In the genomic region with DNA sequence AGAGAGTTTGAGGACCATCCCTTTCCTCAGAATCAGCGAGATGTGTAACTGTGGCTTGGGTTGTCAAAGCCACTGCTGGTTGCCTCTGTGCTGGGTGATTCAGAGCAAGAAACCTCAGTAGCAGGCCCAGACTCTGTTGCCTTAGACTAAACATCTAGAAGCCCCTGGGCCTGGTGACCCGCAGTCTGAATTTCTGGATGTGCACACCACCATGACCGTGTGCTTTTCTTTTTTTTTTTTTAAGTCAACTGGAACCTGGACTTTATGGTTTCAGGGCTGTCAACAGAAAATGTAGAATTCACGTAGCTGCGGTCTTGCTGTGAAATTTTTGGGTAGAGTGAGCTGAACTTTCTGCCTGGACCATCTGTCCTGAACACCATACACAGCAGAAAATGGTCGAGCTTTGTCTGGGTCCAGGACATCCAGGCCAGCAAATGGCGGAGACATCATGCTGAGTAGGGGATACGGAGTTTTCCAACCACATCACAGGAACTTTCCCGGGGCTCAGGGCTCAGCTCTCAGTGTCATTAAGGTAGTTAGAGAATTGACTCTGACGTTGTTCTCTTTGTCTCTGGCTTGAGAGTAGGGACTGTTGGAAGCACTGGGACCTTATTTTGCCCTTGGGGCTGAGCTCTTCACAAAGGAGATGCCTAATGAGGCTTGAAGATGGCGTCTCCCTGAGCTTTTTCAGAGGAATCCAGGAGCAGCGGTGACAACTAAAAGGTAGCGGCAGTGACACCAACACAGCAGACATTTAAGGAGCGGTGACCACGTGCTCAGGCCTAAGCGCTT, we compare ENCODE assay signal across 1 cellular context.
TF ChIP-seq lines count a peak whose summit lies in the region.

No MANE protein-coding gene starts in this region.

TF ChIP-seq in GM12878, 131 proteins besides CTCF, POLR2A, EP300 and RAD21 (continued from another document and continues in another):
- TF ChIP-seq, protein P1, sequence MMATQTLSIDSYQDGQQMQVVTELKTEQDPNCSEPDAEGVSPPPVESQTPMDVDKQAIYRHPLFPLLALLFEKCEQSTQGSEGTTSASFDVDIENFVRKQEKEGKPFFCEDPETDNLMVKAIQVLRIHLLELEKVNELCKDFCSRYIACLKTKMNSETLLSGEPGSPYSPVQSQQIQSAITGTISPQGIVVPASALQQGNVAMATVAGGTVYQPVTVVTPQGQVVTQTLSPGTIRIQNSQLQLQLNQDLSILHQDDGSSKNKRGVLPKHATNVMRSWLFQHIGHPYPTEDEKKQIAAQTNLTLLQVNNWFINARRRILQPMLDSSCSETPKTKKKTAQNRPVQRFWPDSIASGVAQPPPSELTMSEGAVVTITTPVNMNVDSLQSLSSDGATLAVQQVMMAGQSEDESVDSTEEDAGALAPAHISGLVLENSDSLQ (IDR thresholded peaks at IDR 0.05): peak; percentile 23; the same call in 1 of the 2 replicates
- TF ChIP-seq CEBPB (IDR thresholded peaks at IDR 0.05; ENCODE audit: borderline replicate concordance in 1 of 2, low read depth in 2 of 2, low read length in 2 of 2) (no peak), RAD51 (IDR thresholded peaks at IDR 0.05) (no peak), RELA (IDR thresholded peaks at IDR 0.05; ENCODE audit: borderline replicate concordance, partially characterized antibody) (no peak), CHD4 (IDR thresholded peaks at IDR 0.05) (no peak), ZNF217 (IDR thresholded peaks at IDR 0.05) (peak; percentile 59; the same call in 1 of the 2 replicates), JUNB (IDR thresholded peaks at IDR 0.05) (peak; percentile 76), STAT3 (IDR thresholded peaks at IDR 0.05; ENCODE audit: low read depth, low read length) (0 out of 2 replicates have a peak, but pooled peaks have one; percentile 52), ESRRA (IDR thresholded peaks at IDR 0.05; ENCODE audit: low read length) (no peak), TCF12 (IDR thresholded peaks at IDR 0.05; ENCODE audit: low read depth, low read length) (0 out of 2 replicates have a peak, but pooled peaks have one; percentile 38), BACH1 (IDR thresholded peaks at IDR 0.05; ENCODE audit: borderline replicate concordance) (no peak), SPI1 (IDR thresholded peaks at IDR 0.05; ENCODE audit: borderline replicate concordance, insufficient read depth, low read depth, low read length) (no peak), KAT2A (conservative IDR thresholded peaks at IDR 0.05; ENCODE audit: control insufficient read depth, low read depth, low read length) (no peak), POLR2AphosphoS5 (IDR thresholded peaks at IDR 0.05; ENCODE audit: low read length) (no peak), ZNF24 (IDR thresholded peaks at IDR 0.05) (no peak), RFX5 (IDR thresholded peaks at IDR 0.05; ENCODE audit: low read depth, low read length) (no peak), JUND (IDR thresholded peaks at IDR 0.05; ENCODE audit: low read depth, low read length) (no peak), ZNF622 (IDR thresholded peaks at IDR 0.05) (no peak), BCL11A (IDR thresholded peaks at IDR 0.05; ENCODE audit: low read depth, low read length) (no peak; the same call in 1 of the 2 replicates), MYC (IDR thresholded peaks at IDR 0.05; ENCODE audit: insufficient read depth, insufficient read length, insufficient replicate concordance, low read length, severe bottlenecking) (no peak), MTA3 (IDR thresholded peaks at IDR 0.05; ENCODE audit: borderline replicate concordance, low read length) (peak; percentile 81; the same call in 1 of the 2 replicates), TAF1 (IDR thresholded peaks at IDR 0.05; ENCODE audit: borderline replicate concordance, low read depth, low read length) (no peak), ZSCAN29 (IDR thresholded peaks at IDR 0.05) (no peak), SREBF1 (IDR thresholded peaks at IDR 0.05; ENCODE audit: low read length) (no peak), BRCA1 (IDR thresholded peaks at IDR 0.05; ENCODE audit: low read depth, low read length) (no peak), EGR1 (IDR thresholded peaks at IDR 0.05; ENCODE audit: borderline replicate concordance in 1 of 2, low read depth in 2 of 2, low read length in 2 of 2) (0 out of 3 replicates have a peak, but pooled peaks of 1 of the 2 experiments have one; percentile 12), STAT1 (conservative IDR thresholded peaks at IDR 0.05) (no peak), RUNX3 (IDR thresholded peaks at IDR 0.05; ENCODE audit: low read length) (peak; percentile 87), NFXL1 (IDR thresholded peaks at IDR 0.05; ENCODE audit: borderline replicate concordance) (no peak), ASH2L (IDR thresholded peaks at IDR 0.05; ENCODE audit: borderline replicate concordance, low read depth) (no peak), HDAC2 (IDR thresholded peaks at IDR 0.05) (no peak), HDGF (IDR thresholded peaks at IDR 0.05) (no peak), KDM1A (IDR thresholded peaks at IDR 0.05; ENCODE audit: borderline replicate concordance) (no peak), EED (IDR thresholded peaks at IDR 0.05; ENCODE audit: low read depth) (peak; percentile 85), SUZ12 (IDR thresholded peaks at IDR 0.05; ENCODE audit: unreplicated experiment) (no peak), DPF2 (IDR thresholded peaks at IDR 0.05) (peak; percentile 57; the same call in 1 of the 2 replicates), NR2F1 (conservative IDR thresholded peaks at IDR 0.05) (peak; percentile 54)
- TF ChIP-seq, protein P2, sequence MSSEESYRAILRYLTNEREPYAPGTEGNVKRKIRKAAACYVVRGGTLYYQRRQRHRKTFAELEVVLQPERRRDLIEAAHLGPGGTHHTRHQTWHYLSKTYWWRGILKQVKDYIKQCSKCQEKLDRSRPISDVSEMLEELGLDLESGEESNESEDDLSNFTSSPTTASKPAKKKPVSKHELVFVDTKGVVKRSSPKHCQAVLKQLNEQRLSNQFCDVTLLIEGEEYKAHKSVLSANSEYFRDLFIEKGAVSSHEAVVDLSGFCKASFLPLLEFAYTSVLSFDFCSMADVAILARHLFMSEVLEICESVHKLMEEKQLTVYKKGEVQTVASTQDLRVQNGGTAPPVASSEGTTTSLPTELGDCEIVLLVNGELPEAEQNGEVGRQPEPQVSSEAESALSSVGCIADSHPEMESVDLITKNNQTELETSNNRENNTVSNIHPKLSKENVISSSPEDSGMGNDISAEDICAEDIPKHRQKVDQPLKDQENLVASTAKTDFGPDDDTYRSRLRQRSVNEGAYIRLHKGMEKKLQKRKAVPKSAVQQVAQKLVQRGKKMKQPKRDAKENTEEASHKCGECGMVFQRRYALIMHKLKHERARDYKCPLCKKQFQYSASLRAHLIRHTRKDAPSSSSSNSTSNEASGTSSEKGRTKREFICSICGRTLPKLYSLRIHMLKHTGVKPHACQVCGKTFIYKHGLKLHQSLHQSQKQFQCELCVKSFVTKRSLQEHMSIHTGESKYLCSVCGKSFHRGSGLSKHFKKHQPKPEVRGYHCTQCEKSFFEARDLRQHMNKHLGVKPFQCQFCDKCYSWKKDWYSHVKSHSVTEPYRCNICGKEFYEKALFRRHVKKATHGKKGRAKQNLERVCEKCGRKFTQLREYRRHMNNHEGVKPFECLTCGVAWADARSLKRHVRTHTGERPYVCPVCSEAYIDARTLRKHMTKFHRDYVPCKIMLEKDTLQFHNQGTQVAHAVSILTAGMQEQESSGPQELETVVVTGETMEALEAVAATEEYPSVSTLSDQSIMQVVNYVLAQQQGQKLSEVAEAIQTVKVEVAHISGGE (CRISPR knock-in tag; IDR thresholded peaks at IDR 0.05): no peak
- TF ChIP-seq, protein P3, sequence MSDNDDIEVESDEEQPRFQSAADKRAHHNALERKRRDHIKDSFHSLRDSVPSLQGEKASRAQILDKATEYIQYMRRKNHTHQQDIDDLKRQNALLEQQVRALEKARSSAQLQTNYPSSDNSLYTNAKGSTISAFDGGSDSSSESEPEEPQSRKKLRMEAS (IDR thresholded peaks at IDR 0.05; ENCODE audit: low read depth, low read length): no peak; the same call in 1 of the 2 replicates
- TF ChIP-seq, protein P4, sequence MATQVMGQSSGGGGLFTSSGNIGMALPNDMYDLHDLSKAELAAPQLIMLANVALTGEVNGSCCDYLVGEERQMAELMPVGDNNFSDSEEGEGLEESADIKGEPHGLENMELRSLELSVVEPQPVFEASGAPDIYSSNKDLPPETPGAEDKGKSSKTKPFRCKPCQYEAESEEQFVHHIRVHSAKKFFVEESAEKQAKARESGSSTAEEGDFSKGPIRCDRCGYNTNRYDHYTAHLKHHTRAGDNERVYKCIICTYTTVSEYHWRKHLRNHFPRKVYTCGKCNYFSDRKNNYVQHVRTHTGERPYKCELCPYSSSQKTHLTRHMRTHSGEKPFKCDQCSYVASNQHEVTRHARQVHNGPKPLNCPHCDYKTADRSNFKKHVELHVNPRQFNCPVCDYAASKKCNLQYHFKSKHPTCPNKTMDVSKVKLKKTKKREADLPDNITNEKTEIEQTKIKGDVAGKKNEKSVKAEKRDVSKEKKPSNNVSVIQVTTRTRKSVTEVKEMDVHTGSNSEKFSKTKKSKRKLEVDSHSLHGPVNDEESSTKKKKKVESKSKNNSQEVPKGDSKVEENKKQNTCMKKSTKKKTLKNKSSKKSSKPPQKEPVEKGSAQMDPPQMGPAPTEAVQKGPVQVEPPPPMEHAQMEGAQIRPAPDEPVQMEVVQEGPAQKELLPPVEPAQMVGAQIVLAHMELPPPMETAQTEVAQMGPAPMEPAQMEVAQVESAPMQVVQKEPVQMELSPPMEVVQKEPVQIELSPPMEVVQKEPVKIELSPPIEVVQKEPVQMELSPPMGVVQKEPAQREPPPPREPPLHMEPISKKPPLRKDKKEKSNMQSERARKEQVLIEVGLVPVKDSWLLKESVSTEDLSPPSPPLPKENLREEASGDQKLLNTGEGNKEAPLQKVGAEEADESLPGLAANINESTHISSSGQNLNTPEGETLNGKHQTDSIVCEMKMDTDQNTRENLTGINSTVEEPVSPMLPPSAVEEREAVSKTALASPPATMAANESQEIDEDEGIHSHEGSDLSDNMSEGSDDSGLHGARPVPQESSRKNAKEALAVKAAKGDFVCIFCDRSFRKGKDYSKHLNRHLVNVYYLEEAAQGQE (IDR thresholded peaks at IDR 0.05; ENCODE audit: low read depth, low read length): no peak
- TF ChIP-seq, protein P5, sequence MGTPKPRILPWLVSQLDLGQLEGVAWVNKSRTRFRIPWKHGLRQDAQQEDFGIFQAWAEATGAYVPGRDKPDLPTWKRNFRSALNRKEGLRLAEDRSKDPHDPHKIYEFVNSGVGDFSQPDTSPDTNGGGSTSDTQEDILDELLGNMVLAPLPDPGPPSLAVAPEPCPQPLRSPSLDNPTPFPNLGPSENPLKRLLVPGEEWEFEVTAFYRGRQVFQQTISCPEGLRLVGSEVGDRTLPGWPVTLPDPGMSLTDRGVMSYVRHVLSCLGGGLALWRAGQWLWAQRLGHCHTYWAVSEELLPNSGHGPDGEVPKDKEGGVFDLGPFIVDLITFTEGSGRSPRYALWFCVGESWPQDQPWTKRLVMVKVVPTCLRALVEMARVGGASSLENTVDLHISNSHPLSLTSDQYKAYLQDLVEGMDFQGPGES (IDR thresholded peaks at IDR 0.05): no peak
- TF ChIP-seq, protein P6, sequence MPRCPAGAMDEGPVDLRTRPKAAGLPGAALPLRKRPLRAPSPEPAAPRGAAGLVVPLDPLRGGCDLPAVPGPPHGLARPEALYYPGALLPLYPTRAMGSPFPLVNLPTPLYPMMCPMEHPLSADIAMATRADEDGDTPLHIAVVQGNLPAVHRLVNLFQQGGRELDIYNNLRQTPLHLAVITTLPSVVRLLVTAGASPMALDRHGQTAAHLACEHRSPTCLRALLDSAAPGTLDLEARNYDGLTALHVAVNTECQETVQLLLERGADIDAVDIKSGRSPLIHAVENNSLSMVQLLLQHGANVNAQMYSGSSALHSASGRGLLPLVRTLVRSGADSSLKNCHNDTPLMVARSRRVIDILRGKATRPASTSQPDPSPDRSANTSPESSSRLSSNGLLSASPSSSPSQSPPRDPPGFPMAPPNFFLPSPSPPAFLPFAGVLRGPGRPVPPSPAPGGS (IDR thresholded peaks at IDR 0.05; ENCODE audit: borderline replicate concordance, insufficient read depth, low read depth, low read length, poor library complexity, severe bottlenecking): no peak
- TF ChIP-seq, protein P7, sequence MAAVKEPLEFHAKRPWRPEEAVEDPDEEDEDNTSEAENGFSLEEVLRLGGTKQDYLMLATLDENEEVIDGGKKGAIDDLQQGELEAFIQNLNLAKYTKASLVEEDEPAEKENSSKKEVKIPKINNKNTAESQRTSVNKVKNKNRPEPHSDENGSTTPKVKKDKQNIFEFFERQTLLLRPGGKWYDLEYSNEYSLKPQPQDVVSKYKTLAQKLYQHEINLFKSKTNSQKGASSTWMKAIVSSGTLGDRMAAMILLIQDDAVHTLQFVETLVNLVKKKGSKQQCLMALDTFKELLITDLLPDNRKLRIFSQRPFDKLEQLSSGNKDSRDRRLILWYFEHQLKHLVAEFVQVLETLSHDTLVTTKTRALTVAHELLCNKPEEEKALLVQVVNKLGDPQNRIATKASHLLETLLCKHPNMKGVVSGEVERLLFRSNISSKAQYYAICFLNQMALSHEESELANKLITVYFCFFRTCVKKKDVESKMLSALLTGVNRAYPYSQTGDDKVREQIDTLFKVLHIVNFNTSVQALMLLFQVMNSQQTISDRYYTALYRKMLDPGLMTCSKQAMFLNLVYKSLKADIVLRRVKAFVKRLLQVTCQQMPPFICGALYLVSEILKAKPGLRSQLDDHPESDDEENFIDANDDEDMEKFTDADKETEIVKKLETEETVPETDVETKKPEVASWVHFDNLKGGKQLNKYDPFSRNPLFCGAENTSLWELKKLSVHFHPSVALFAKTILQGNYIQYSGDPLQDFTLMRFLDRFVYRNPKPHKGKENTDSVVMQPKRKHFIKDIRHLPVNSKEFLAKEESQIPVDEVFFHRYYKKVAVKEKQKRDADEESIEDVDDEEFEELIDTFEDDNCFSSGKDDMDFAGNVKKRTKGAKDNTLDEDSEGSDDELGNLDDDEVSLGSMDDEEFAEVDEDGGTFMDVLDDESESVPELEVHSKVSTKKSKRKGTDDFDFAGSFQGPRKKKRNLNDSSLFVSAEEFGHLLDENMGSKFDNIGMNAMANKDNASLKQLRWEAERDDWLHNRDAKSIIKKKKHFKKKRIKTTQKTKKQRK (IDR thresholded peaks at IDR 0.05; ENCODE audit: low read depth, low read length): no peak
- TF ChIP-seq, protein P8, sequence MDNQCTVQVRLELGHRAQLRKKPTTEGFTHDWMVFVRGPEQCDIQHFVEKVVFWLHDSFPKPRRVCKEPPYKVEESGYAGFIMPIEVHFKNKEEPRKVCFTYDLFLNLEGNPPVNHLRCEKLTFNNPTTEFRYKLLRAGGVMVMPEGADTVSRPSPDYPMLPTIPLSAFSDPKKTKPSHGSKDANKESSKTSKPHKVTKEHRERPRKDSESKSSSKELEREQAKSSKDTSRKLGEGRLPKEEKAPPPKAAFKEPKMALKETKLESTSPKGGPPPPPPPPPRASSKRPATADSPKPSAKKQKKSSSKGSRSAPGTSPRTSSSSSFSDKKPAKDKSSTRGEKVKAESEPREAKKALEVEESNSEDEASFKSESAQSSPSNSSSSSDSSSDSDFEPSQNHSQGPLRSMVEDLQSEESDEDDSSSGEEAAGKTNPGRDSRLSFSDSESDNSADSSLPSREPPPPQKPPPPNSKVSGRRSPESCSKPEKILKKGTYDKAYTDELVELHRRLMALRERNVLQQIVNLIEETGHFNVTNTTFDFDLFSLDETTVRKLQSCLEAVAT (IDR thresholded peaks at IDR 0.05): peak; percentile 59
- TF ChIP-seq, protein P9, sequence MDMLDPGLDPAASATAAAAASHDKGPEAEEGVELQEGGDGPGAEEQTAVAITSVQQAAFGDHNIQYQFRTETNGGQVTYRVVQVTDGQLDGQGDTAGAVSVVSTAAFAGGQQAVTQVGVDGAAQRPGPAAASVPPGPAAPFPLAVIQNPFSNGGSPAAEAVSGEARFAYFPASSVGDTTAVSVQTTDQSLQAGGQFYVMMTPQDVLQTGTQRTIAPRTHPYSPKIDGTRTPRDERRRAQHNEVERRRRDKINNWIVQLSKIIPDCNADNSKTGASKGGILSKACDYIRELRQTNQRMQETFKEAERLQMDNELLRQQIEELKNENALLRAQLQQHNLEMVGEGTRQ (IDR thresholded peaks at IDR 0.05; ENCODE audit: borderline replicate concordance, low read depth, low read length): no peak
